In the genomic region with DNA sequence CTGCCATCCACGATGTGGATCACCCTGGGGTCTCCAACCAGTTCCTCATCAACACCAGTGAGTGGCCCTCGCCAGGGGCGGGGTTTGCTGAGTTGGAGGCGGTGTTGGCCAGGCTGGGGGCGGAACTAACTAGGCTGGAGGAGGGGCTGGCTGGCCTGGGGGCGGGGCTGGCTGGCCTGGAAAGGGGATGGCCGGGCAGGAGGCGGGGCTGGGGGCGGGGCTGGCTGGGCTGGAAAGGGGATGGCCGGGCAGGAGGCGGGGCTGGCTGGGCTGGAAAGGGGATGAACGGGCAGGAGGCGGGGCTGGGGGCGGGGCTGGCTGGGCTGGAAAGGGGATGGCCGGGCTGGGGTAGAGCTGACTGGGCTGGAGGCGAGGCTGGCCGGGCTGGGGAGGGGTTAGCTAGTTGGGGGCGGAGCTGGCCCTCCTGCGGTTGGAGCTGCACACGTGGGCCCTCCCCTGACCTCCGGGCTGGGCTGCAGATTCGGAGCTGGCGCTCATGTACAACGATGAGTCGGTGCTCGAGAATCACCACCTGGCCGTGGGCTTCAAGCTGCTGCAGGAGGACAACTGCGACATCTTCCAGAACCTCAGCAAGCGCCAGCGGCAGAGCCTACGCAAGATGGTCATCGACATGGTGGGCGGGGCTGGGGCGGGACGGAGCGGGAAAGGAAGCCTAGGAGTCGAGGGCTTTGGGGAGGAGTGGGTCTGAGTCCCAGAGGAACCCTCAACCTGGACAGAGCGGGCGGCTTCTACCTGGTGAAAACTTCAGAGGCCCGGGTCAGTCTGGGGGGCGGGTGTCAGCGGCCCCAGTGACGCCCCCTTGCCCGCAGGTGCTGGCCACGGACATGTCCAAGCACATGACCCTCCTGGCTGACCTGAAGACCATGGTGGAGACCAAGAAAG, we compare ENCODE assay signal across 9 cellular contexts. TPM values are rescaled to one million over a fixed set of nuclear protein-coding genes. Genes with fewer than 3 reads are reported as not detected.
DNase-seq lines count a peak whose midpoint lies in the region; ATAC-seq and TF ChIP-seq lines count a peak whose summit lies in the region.
"Had no signal": no experiment of that assay in that cellular context is flagged by ENCODE, and none has a peak within 500 bp of the region (broad histone marks: within the 10 kb centered on the region; RNA-seq: fewer than 3 reads in every experiment).

No MANE protein-coding gene starts in this region.

- H3K27ac ChIP-seq in colonic mucosa: no peak overlapping the region
- H3K27ac ChIP-seq: parathyroid adenoma had no signal

- H3K4me3 ChIP-seq in colonic mucosa: peak overlapping the region; percentile 28

- H3K27me3 ChIP-seq in colonic mucosa: no peaks in the 10 kb centered on the region

- H3K36me3 Mint-ChIP-seq in activated CD4-positive, alpha-beta T cell treated with anti-CD3 and anti-CD28 coated beads, Interleukin-2, amount 10 ng/mL, durations not matched to agents 7 days and 5 days (ENCODE audit: low read depth): no peaks in the 10 kb centered on the region

- intact Hi-C loops in colonic mucosa (cut with DNase I): no loop called here
- intact Hi-C loops in left colon (cut with DNase I, micrococcal nuclease): no loop called here

- CTCF ChIA-PET in activated CD4-positive, alpha-beta T cell treated with anti-CD3 and anti-CD28 coated beads, Interleukin-2, amount 10 ng/mL, durations not matched to agents 7 days and 5 days (lab: Charles Lee): interaction anchor here (1.1 to 1.5 kb wide), 4 partner anchors 17 to 48 kb away, joined by 3 to 5 read pairs (median 4); no protein-coding TSS in a partner anchor

- TF ChIP-seq CTCF in colonic mucosa (IDR thresholded peaks at IDR 0.05): no peak

- peak; percentile 83 for ATAC-seq in HG02588 (IDR thresholded peaks at IDR 0.05; ENCODE audit: unreplicated experiment)
- ATAC-seq in left colon: peak; percentile 96

- no peaks in the 10 kb centered on the region for H3K27me3 Mint-ChIP-seq in activated CD4-positive, alpha-beta T cell treated with anti-CD3 and anti-CD28 coated beads, Interleukin-2, amount 10 ng/mL, durations not matched to agents 7 days and 5 days

- H3K9me3 Mint-ChIP-seq in activated CD4-positive, alpha-beta T cell treated with anti-CD3 and anti-CD28 coated beads, Interleukin-2, amount 10 ng/mL, durations not matched to agents 7 days and 5 days: no peaks in the 10 kb centered on the region

- peak overlapping the region; percentile 50 for H3K27ac Mint-ChIP-seq in activated CD4-positive, alpha-beta T cell treated with anti-CD3 and anti-CD28 coated beads, Interleukin-2, amount 10 ng/mL, durations not matched to agents 7 days and 5 days

- H3K9me3 ChIP-seq in colonic mucosa: no peaks in the 10 kb centered on the region

- DNase-seq in GM04504 (ENCODE audit: low read depth) (peak; percentile 54), NCI-H2029 treated with DMSO at 0.1 percent for 48 hours (lab: John Stamatoyannopoulos, UW) (peak; percentile 89), colonic mucosa (peak; percentile 98), left colon (peak; percentile 96 to 98), AML-193 (lab: John Stamatoyannopoulos, UW) (no peak)
- DNase-seq in activated CD4-positive, alpha-beta T cell treated with anti-CD3 and anti-CD28 coated beads, Interleukin-2, amount 10 ng/mL, durations not matched to agents 7 days and 5 days: peak; percentile 84
- peak; percentile 37 to 84 (median 72) for DNase-seq in stimulated activated CD4-positive, alpha-beta T cell treated with anti-CD3 and anti-CD28 coated beads, Interleukin-1b, Interleukin-23, amount 100 ng/mL, for 24 hours (ENCODE audit: low read depth in 4 of 4, low spot score in 1 of 4)

- peak overlapping the region; percentile 36 for H3K4me3 Mint-ChIP-seq in activated CD4-positive, alpha-beta T cell treated with anti-CD3 and anti-CD28 coated beads, Interleukin-2, amount 10 ng/mL, durations not matched to agents 7 days and 5 days

- no peak overlapping the region for H3K9ac ChIP-seq in colonic mucosa (ENCODE audit: low read depth in 2 of 2, low read length in 2 of 2)
- H3K9ac ChIP-seq: parathyroid adenoma had no signal

- no peaks in the 10 kb centered on the region for H3K36me3 ChIP-seq in colonic mucosa

- POLR2A ChIA-PET in activated CD4-positive, alpha-beta T cell treated with anti-CD3 and anti-CD28 coated beads, Interleukin-2, amount 10 ng/mL, durations not matched to agents 7 days and 5 days (lab: Charles Lee): interaction anchor here (0.6 kb wide), 1 partner anchor 21 kb away, joined by 4 read pairs; no protein-coding TSS in a partner anchor

- H3K4me1 Mint-ChIP-seq in activated CD4-positive, alpha-beta T cell treated with anti-CD3 and anti-CD28 coated beads, Interleukin-2, amount 10 ng/mL, durations not matched to agents 7 days and 5 days: peaks cover 12% of the 10 kb centered on the region

- H3K4me1 ChIP-seq in colonic mucosa: no peaks in the 10 kb centered on the region
- H3K4me1 ChIP-seq: parathyroid adenoma had no signal

RNA-seq across cellular contexts. Expression of gene PDE4A, which starts 41.0 kb away (rescaled TPM):
- 10 to 100 TPM; 12.7 to 14.3 TPM for total RNA-seq in activated CD4-positive, alpha-beta T cell treated with anti-CD3 and anti-CD28 coated beads, Interleukin-2, amount 10 ng/mL, durations not matched to agents 7 days and 5 days
- total RNA-seq in colonic mucosa: 10 to 100 TPM in 1 of 2 donors, 1 to 10 TPM in 1; 8.6 to 13.8 TPM
- total RNA-seq in left colon: 10 to 100 TPM; 13.8 to 14.3 TPM

RNA-seq across cellular contexts. Expression of gene KEAP1, which starts 41.9 kb away (rescaled TPM):
- 10 to 100 TPM; 68.3 to 93.8 TPM for total RNA-seq in activated CD4-positive, alpha-beta T cell treated with anti-CD3 and anti-CD28 coated beads, Interleukin-2, amount 10 ng/mL, durations not matched to agents 7 days and 5 days
- total RNA-seq in colonic mucosa (10 to 100 TPM; 53.2 to 87.3 TPM), left colon (10 to 100 TPM; 52.3 to 54.5 TPM)

RNA-seq across cellular contexts. Expression of gene S1PR5, which starts 55.9 kb away (rescaled TPM):
- not detected for total RNA-seq in activated CD4-positive, alpha-beta T cell treated with anti-CD3 and anti-CD28 coated beads, Interleukin-2, amount 10 ng/mL, durations not matched to agents 7 days and 5 days
- total RNA-seq in colonic mucosa (not detected), left colon (under 1 TPM; 0.15 to 0.20 TPM)

RNA-seq across cellular contexts. Expression of gene CDC37, which starts 58.0 kb away (rescaled TPM):
- 100 to 1,000 TPM; 200 to 205 TPM for total RNA-seq in activated CD4-positive, alpha-beta T cell treated with anti-CD3 and anti-CD28 coated beads, Interleukin-2, amount 10 ng/mL, durations not matched to agents 7 days and 5 days
- total RNA-seq in colonic mucosa (100 to 1,000 TPM; 128 to 286 TPM), left colon (100 to 1,000 TPM; 129 to 161 TPM)

Comparison
In these comparisons a context has a peak if more than half of its experiments do, and no peak if none do; other contexts are left out.
1. DNase-seq: peak in GM04504 (single experiment), NCI-H2029 treated with DMSO at 0.1 percent for 48 hours (single experiment), activated CD4-positive, alpha-beta T cell treated with anti-CD3 and anti-CD28 coated beads, Interleukin-2, amount 10 ng/mL, durations not matched to agents 7 days and 5 days (single experiment), colonic mucosa (single experiment), left colon (2 of 2) and stimulated activated CD4-positive, alpha-beta T cell treated with anti-CD3 and anti-CD28 coated beads, Interleukin-1b, Interleukin-23, amount 100 ng/mL, for 24 hours (4 of 4); none in AML-193 (0 of 2).